ENCODE assay signal across 29 cellular contexts in the genomic region with DNA sequence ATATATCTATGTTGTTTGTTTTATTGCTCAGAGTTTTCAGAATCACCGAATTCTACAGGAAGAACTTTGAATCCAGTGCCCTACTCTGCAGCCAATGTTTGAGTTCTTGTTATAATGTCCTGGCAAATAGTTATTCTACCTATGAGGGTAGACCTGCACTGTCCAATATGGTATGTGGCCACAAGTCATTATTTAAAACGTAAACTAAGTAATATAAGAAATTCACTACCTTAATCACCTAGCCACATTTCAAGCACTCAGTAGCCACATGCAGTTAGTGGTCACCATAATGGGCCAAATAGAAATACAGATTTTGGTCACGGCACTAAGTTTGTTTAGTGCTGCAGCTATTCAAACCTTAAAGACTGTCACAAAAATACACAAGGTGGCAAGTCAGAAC.
"Had no signal": no experiment of that assay in that cellular context is flagged by ENCODE, and none has a peak within 500 bp of the region (broad histone marks: within the 10 kb centered on the region; RNA-seq: fewer than 3 reads in every experiment).

No MANE protein-coding gene starts in this region.

- H3K27ac ChIP-seq: adrenal gland, cardiac muscle cell, coronary artery, dorsolateral prefrontal cortex, left lung, lower lobe of right lung, right lobe of liver, thoracic aorta had no signal

- H3K4me3 Mint-ChIP-seq: activated naive CD8-positive, alpha-beta T cell; activated T-cell treated with anti-CD3 and anti-CD28 coated beads, Interleukin-2, amount 50 U/mL, for 4 hours; brain; nephron; stimulated activated naive CD8-positive, alpha-beta T cell treated with anti-CD3 and anti-CD28 coated beads, Interleukin-15, Interleukin-2, amounts not matched to agents 100 ng/mL and 50 ng/mL, for 24 hours; T-cell had no signal

- H3K27ac Mint-ChIP-seq: brain, nephron, progenitor cell of endocrine pancreas, T-cell had no signal

- DNase-seq: activated CD4-positive, alpha-beta T cell treated with anti-CD3 and anti-CD28 coated beads for 48 hours; activated CD4-positive, alpha-beta T cell treated with anti-CD3 and anti-CD28 coated beads, Interleukin-2, amount 50 U/mL, for 48 hours; activated CD8-positive, alpha-beta memory T cell treated with anti-CD3 and anti-CD28 coated beads for 24 hours; activated CD8-positive, alpha-beta memory T cell treated with anti-CD3 and anti-CD28 coated beads, Interleukin-2, amount 50 U/mL, for 4 hours; activated naive CD4-positive, alpha-beta T cell; activated T-cell treated with anti-CD3 and anti-CD28 coated beads, Interleukin-2, amount 50 U/mL, for 4 hours; adrenal gland; aorta; cerebellar nuclear complex; dorsolateral prefrontal cortex; effector memory CD4-positive, alpha-beta T cell; erythroblast; head of caudate nucleus; hypothalamus; left lung; lower lobe of right lung; mesenchymal stem cell; right lobe of liver; stimulated activated CD4-positive, alpha-beta T cell treated with anti-CD3 and anti-CD28 coated beads, Interleukin-2, amount 100 ng/mL, for 48 hours; trophoblast cell had no signal

- H3K36me3 ChIP-seq: adrenal gland, cardiac muscle cell, left lung, lower lobe of right lung, right lobe of liver, thoracic aorta had no signal

- H3K9me3 ChIP-seq: adrenal gland, left lung, lower lobe of right lung, right lobe of liver, thoracic aorta had no signal

- H3K9me3 Mint-ChIP-seq: activated T-cell treated with anti-CD3 and anti-CD28 coated beads, Interleukin-2, amount 50 U/mL, for 4 hours; brain; nephron; stimulated activated naive CD8-positive, alpha-beta T cell treated with anti-CD3 and anti-CD28 coated beads, Interleukin-15, Interleukin-2, amounts not matched to agents 100 ng/mL and 50 ng/mL, for 24 hours; T-cell had no signal

- H3K4me1 Mint-ChIP-seq: brain had no signal

- ATAC-seq: activated T-cell treated with anti-CD3 and anti-CD28 coated beads, Interleukin-2, amount 50 U/mL, for 4 hours; left lung; lower lobe of right lung; right lobe of liver; T-cell had no signal

- H3K27me3 Mint-ChIP-seq: activated naive CD8-positive, alpha-beta T cell; brain; progenitor cell of endocrine pancreas; stimulated activated naive CD8-positive, alpha-beta T cell treated with anti-CD3 and anti-CD28 coated beads, Interleukin-15, Interleukin-2, amounts not matched to agents 100 ng/mL and 50 ng/mL, for 24 hours; T-cell had no signal

- H3K4me3 ChIP-seq: adrenal gland, cardiac muscle cell, coronary artery, dorsolateral prefrontal cortex, left lung, lower lobe of right lung, right lobe of liver, thoracic aorta had no signal

- H3K27me3 ChIP-seq: adrenal gland, cardiac muscle cell, dorsolateral prefrontal cortex, left lung, right lobe of liver had no signal

- H3K4me1 ChIP-seq: adrenal gland, lower lobe of right lung had no signal
